In the genomic region with DNA sequence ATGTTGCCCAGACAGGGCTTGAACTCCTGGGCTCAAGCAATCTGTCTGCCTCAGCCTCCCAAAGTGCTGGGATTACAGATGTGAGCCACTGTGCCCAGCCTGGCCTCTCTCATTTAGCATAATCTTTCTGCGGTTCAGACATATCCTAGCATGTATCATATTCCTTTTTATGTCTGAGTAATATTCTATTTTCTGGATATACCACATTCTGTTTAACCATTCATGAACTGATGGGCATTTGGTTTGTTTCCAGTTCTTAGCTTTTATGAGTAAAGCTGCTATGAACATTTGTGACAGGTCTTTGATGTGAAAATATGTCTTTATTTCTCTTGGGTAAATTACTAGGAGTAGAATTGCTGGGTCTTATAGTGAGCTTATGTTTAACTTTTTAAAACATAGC, we compare ENCODE assay signal across 39 cellular contexts. TPM values are rescaled to one million over a fixed set of nuclear protein-coding genes. Genes with fewer than 3 reads are reported as not detected.
"Had no signal": no experiment of that assay in that cellular context is flagged by ENCODE, and none has a peak within 500 bp of the region (broad histone marks: within the 10 kb centered on the region; RNA-seq: fewer than 3 reads in every experiment).

No MANE protein-coding gene starts in this region.

- H3K9me3 ChIP-seq: adrenal gland, body of pancreas, breast epithelium had no signal

- H3K36me3 ChIP-seq: adrenal gland, brain microvascular endothelial cell, breast epithelium, cardiac muscle cell had no signal

- ATAC-seq: activated naive CD4-positive, alpha-beta T cell treated with anti-CD3 and anti-CD28 coated beads, Interleukin-2, amount 50 U/mL, for 72 hours; activated naive CD8-positive, alpha-beta T cell treated with anti-CD3 and anti-CD28 coated beads, Interleukin-2, amount 50 U/mL, for 24 hours; activated T-cell treated with anti-CD3 and anti-CD28 coated beads, Interleukin-2, amount 50 U/mL, for 4 hours; activated T-cell treated with anti-CD3 and anti-CD28 coated beads, Interleukin-2, amount 50 U/mL, for 72 hours; activated T-helper 17 cell treated with anti-CD3 and anti-CD28 coated beads, Interleukin-2, amount 50 U/mL, for 72 hours; body of pancreas had no signal

- H3K27me3 Mint-ChIP-seq: activated naive CD4-positive, alpha-beta T cell treated with anti-CD3 and anti-CD28 coated beads, Interleukin-2, amount 50 U/mL, for 24 hours had no signal

- DNase-seq: activated effector memory CD4-positive, alpha-beta T cell treated with anti-CD3 and anti-CD28 coated beads, Interleukin-2, amount 50 U/mL, for 16 hours; activated effector memory CD4-positive, alpha-beta T cell treated with Interleukin-2 at 50 U/mL for 16 hours; activated gamma-delta T cell; activated gamma-delta T cell treated with Interleukin-2 at 50 U/mL for 16 hours; activated naive CD4-positive, alpha-beta T cell; activated naive CD4-positive, alpha-beta T cell treated with anti-CD3 and anti-CD28 coated beads for 36 hours; activated naive CD4-positive, alpha-beta T cell treated with anti-CD3 and anti-CD28 coated beads, Interleukin-2, amount 10 ng/mL, durations not matched to agents 7 days and 5 days; activated naive CD4-positive, alpha-beta T cell treated with anti-CD3 and anti-CD28 coated beads, Interleukin-2, amount 50 U/mL, for 16 hours; activated naive CD4-positive, alpha-beta T cell treated with Interleukin-2 at 50 U/mL for 16 hours; activated naive CD8-positive, alpha-beta T cell treated with anti-CD3 and anti-CD28 coated beads for 36 hours; activated naive CD8-positive, alpha-beta T cell treated with anti-CD3 and anti-CD28 coated beads, Interleukin-2, amount 10 ng/mL, durations not matched to agents 7 days and 5 days; activated naive CD8-positive, alpha-beta T cell treated with anti-CD3 and anti-CD28 coated beads, Interleukin-2, amount 50 U/mL, for 24 hours; activated T-cell treated with anti-CD3 and anti-CD28 coated beads, Interleukin-2, amount 50 U/mL, for 24 hours; activated T-cell treated with anti-CD3 and anti-CD28 coated beads, Interleukin-2, amount 50 U/mL, for 4 hours; activated T-cell treated with anti-CD3 and anti-CD28 coated beads, Interleukin-2, amount 50 U/mL, for 48 hours; activated T-cell treated with anti-CD3 and anti-CD28 coated beads, Interleukin-2, amount 50 U/mL, for 72 hours; adrenal gland; amniotic stem cell; amygdala; anterior cingulate cortex; aorta; body of pancreas; brain microvascular endothelial cell; caudate nucleus; central memory CD4-positive, alpha-beta T cell; cerebellar nuclear complex had no signal

- H3K36me3 Mint-ChIP-seq: activated naive CD4-positive, alpha-beta T cell treated with anti-CD3 and anti-CD28 coated beads, Interleukin-2, amount 10 ng/mL, durations not matched to agents 7 days and 5 days; activated naive CD4-positive, alpha-beta T cell treated with anti-CD3 and anti-CD28 coated beads, Interleukin-2, amount 50 U/mL, for 24 hours; activated naive CD4-positive, alpha-beta T cell treated with anti-CD3 and anti-CD28 coated beads, Interleukin-2, amount 50 U/mL, for 72 hours had no signal

- FAIRE-seq: astrocyte, bronchial epithelial cell had no signal

- H3K4me3 ChIP-seq: adrenal gland, ascending aorta, body of pancreas, breast epithelium, cardiac muscle cell had no signal

- H3K27ac Mint-ChIP-seq: activated naive CD4-positive, alpha-beta T cell treated with anti-CD3 and anti-CD28 coated beads for 36 hours; activated naive CD4-positive, alpha-beta T cell treated with anti-CD3 and anti-CD28 coated beads, Interleukin-2, amount 10 ng/mL, durations not matched to agents 7 days and 5 days; activated naive CD4-positive, alpha-beta T cell treated with anti-CD3 and anti-CD28 coated beads, Interleukin-2, amount 50 U/mL, for 24 hours; activated naive CD4-positive, alpha-beta T cell treated with anti-CD3 and anti-CD28 coated beads, Interleukin-2, amount 50 U/mL, for 72 hours; activated naive CD8-positive, alpha-beta T cell; activated naive CD8-positive, alpha-beta T cell treated with anti-CD3 and anti-CD28 coated beads for 36 hours; activated naive CD8-positive, alpha-beta T cell treated with anti-CD3 and anti-CD28 coated beads, Interleukin-2, amount 10 ng/mL, durations not matched to agents 7 days and 5 days; activated naive CD8-positive, alpha-beta T cell treated with anti-CD3 and anti-CD28 coated beads, Interleukin-2, amount 50 U/mL, for 24 hours; activated T-cell treated with anti-CD3 and anti-CD28 coated beads, Interleukin-2, amount 50 U/mL, for 24 hours; activated T-cell treated with anti-CD3 and anti-CD28 coated beads, Interleukin-2, amount 50 U/mL, for 72 hours; activated T-helper 1 cell treated with anti-CD3 and anti-CD28 coated beads, Interleukin-12 subunit alpha, Interleukin-12 subunit beta, Interleukin-2, Interleukin-4 antibody, amounts not matched to agents 30 ng/mL and 10 ng/mL and 1 ng/mL, durations not matched to agents 14 hours and 24 hours and 36 hours; activated T-helper 17 cell treated with anti-CD3 and anti-CD28 coated beads, Interleukin-2, amount 50 U/mL, for 72 hours; activated T-helper 2 cell treated with anti-CD3 and anti-CD28 coated beads, Interferon-gamma antibody, Interleukin-2, Interleukin-4, amounts not matched to agents 10 μg/mL and 5 μg/mL and 100 μg/mL, durations not matched to agents 14 hours and 24 hours and 36 hours; brain had no signal

- H3K9me3 Mint-ChIP-seq: activated naive CD4-positive, alpha-beta T cell treated with anti-CD3 and anti-CD28 coated beads, Interleukin-2, amount 50 U/mL, for 72 hours; activated T-cell treated with anti-CD3 and anti-CD28 coated beads, Interleukin-2, amount 50 U/mL, for 24 hours; activated T-helper 1 cell treated with anti-CD3 and anti-CD28 coated beads, Interleukin-12 subunit alpha, Interleukin-12 subunit beta, Interleukin-2, Interleukin-4 antibody, amounts not matched to agents 30 ng/mL and 10 ng/mL and 1 ng/mL, durations not matched to agents 14 hours and 24 hours and 36 hours; activated T-helper 17 cell treated with anti-CD3 and anti-CD28 coated beads, Interleukin-2, amount 50 U/mL, for 72 hours; activated T-helper 2 cell treated with anti-CD3 and anti-CD28 coated beads, Interferon-gamma antibody, Interleukin-2, Interleukin-4, amounts not matched to agents 10 μg/mL and 5 μg/mL and 100 μg/mL, durations not matched to agents 14 hours and 24 hours and 36 hours; central memory CD8-positive, alpha-beta T cell had no signal

- H3K4me1 Mint-ChIP-seq: activated naive CD4-positive, alpha-beta T cell treated with anti-CD3 and anti-CD28 coated beads, Interleukin-2, amount 10 ng/mL, durations not matched to agents 7 days and 5 days; activated naive CD4-positive, alpha-beta T cell treated with anti-CD3 and anti-CD28 coated beads, Interleukin-2, amount 50 U/mL, for 24 hours; activated naive CD8-positive, alpha-beta T cell treated with anti-CD3 and anti-CD28 coated beads for 36 hours; activated naive CD8-positive, alpha-beta T cell treated with anti-CD3 and anti-CD28 coated beads, Interleukin-2, amount 10 ng/mL, durations not matched to agents 7 days and 5 days; activated naive CD8-positive, alpha-beta T cell treated with anti-CD3 and anti-CD28 coated beads, Interleukin-2, amount 50 U/mL, for 24 hours; activated T-helper 17 cell treated with anti-CD3 and anti-CD28 coated beads, Interleukin-2, amount 50 U/mL, for 72 hours; brain; central memory CD8-positive, alpha-beta T cell had no signal

- H3K27ac ChIP-seq: adrenal gland, ascending aorta, body of pancreas, brain microvascular endothelial cell, breast epithelium, cardiac muscle cell had no signal

- H3K27me3 ChIP-seq: adrenal gland, ascending aorta, body of pancreas, brain microvascular endothelial cell, breast epithelium, cardiac muscle cell had no signal

- H3K4me1 ChIP-seq: adrenal gland, ascending aorta had no signal

- H3K4me3 Mint-ChIP-seq: activated naive CD4-positive, alpha-beta T cell treated with anti-CD3 and anti-CD28 coated beads for 36 hours; activated naive CD4-positive, alpha-beta T cell treated with anti-CD3 and anti-CD28 coated beads, Interleukin-2, amount 10 ng/mL, durations not matched to agents 7 days and 5 days; activated naive CD4-positive, alpha-beta T cell treated with anti-CD3 and anti-CD28 coated beads, Interleukin-2, amount 50 U/mL, for 24 hours; activated naive CD8-positive, alpha-beta T cell; activated naive CD8-positive, alpha-beta T cell treated with anti-CD3 and anti-CD28 coated beads for 36 hours; activated naive CD8-positive, alpha-beta T cell treated with anti-CD3 and anti-CD28 coated beads, Interleukin-2, amount 10 ng/mL, durations not matched to agents 7 days and 5 days; activated naive CD8-positive, alpha-beta T cell treated with anti-CD3 and anti-CD28 coated beads, Interleukin-2, amount 50 U/mL, for 24 hours; activated T-cell treated with anti-CD3 and anti-CD28 coated beads, Interleukin-2, amount 50 U/mL, for 24 hours; activated T-cell treated with anti-CD3 and anti-CD28 coated beads, Interleukin-2, amount 50 U/mL, for 4 hours; activated T-cell treated with anti-CD3 and anti-CD28 coated beads, Interleukin-2, amount 50 U/mL, for 72 hours; activated T-helper 1 cell treated with anti-CD3 and anti-CD28 coated beads, Interleukin-12 subunit alpha, Interleukin-12 subunit beta, Interleukin-2, Interleukin-4 antibody, amounts not matched to agents 30 ng/mL and 10 ng/mL and 1 ng/mL, durations not matched to agents 14 hours and 24 hours and 36 hours; activated T-helper 17 cell treated with anti-CD3 and anti-CD28 coated beads, Interleukin-2, amount 50 U/mL, for 72 hours; brain; central memory CD8-positive, alpha-beta T cell had no signal

RNA-seq across cellular contexts. Expression of a gene that starts 23.5 kb away (rescaled TPM):
- total RNA-seq: activated T-helper 17 cell treated with anti-CD3 and anti-CD28 coated beads, Interleukin-2, amount 50 U/mL, for 72 hours; ascending aorta had no signal
